9 cellular contexts compared by ENCODE assay signal in the genomic region with DNA sequence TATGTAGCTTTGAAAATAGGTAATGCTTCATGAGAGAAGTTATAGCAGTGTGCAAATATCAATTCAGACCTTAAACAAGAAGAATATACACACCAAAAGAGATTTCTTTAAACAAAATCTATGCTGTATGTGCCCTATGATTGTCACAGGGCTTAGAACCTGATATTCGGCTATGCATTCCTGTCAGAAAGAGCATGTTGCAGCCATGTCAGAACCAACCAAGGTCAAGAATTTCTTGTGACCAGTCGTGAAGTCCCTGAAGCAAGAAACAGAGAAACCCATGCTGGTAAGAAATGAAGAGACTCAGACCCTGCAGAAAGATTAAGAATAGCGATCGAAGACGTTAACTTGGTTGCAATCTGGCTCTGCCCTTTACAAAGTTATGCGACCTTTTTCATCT.
DNase-seq lines count a peak whose midpoint lies in the region; ATAC-seq lines count a peak whose summit lies in the region.
"Had no signal": no experiment of that assay in that cellular context is flagged by ENCODE, and none has a peak within 500 bp of the region (broad histone marks: within the 10 kb centered on the region; RNA-seq: fewer than 3 reads in every experiment).

No MANE protein-coding gene starts in this region.

- peaks cover 11% of the 10 kb centered on the region for H3K4me1 Mint-ChIP-seq in T-helper 1 cell treated with Interleukin-12 subunit alpha and Interleukin-12 subunit beta and Interleukin-4 antibody, amounts not matched to agents 30 μg/mL and 1 μg/mL, for 36 hours (ENCODE audit: low read depth)
- peaks cover 15% of the 10 kb centered on the region for H3K4me1 Mint-ChIP-seq in activated CD4-positive, alpha-beta memory T cell treated with anti-CD3 and anti-CD28 coated beads for 36 hours (ENCODE audit: low read depth)

- peaks cover 8% of the 10 kb centered on the region for H3K36me3 Mint-ChIP-seq in T-helper 1 cell treated with Interleukin-12 subunit alpha and Interleukin-12 subunit beta and Interleukin-4 antibody, amounts not matched to agents 30 μg/mL and 1 μg/mL, for 36 hours (ENCODE audit: low read depth)
- H3K36me3 Mint-ChIP-seq in activated CD4-positive, alpha-beta memory T cell treated with anti-CD3 and anti-CD28 coated beads for 36 hours, result peaks cover 8% of the 10 kb centered on the region

- no peak overlapping the region for H3K27ac Mint-ChIP-seq in T-helper 1 cell treated with Interleukin-12 subunit alpha and Interleukin-12 subunit beta and Interleukin-4 antibody, amounts not matched to agents 30 μg/mL and 1 μg/mL, for 36 hours
- H3K27ac Mint-ChIP-seq in activated CD4-positive, alpha-beta memory T cell treated with anti-CD3 and anti-CD28 coated beads for 36 hours, result no peak overlapping the region

- H3K4me1 ChIP-seq in iPS-18a (ENCODE audit: control insufficient read depth, low read depth, low read length) (peaks cover 4% of the 10 kb centered on the region), stomach smooth muscle (ENCODE audit: control insufficient read depth, insufficient read depth, low read length) (no peaks in the 10 kb centered on the region)

- H3K9ac ChIP-seq in iPS-18a (ENCODE audit: low read length) (no peak overlapping the region), stomach smooth muscle (ENCODE audit: low read length in 2 of 2) (peak overlapping the region; percentile 22 to 85)

- POLR2A ChIA-PET in activated CD4-positive, alpha-beta memory T cell treated with anti-CD3 and anti-CD28 coated beads for 36 hours (lab: Charles Lee), result no interaction called here

- DNase-seq in T-helper 1 cell (no peak), NCI-H2227 treated with DMSO at 0.1 percent for 48 hours (lab: John Stamatoyannopoulos, UW) (no peak)
- no peak for DNase-seq in activated CD4-positive, alpha-beta memory T cell treated with anti-CD3 and anti-CD28 coated beads for 36 hours
- no peak for DNase-seq in effector CD8-positive, alpha-beta T cell (lab: John Stamatoyannopoulos, UW)

- no peaks in the 10 kb centered on the region for H3K27me3 Mint-ChIP-seq in T-helper 1 cell treated with Interleukin-12 subunit alpha and Interleukin-12 subunit beta and Interleukin-4 antibody, amounts not matched to agents 30 μg/mL and 1 μg/mL, for 36 hours (ENCODE audit: low read depth)
- H3K27me3 Mint-ChIP-seq in activated CD4-positive, alpha-beta memory T cell treated with anti-CD3 and anti-CD28 coated beads for 36 hours, result no peaks in the 10 kb centered on the region
- H3K27me3 Mint-ChIP-seq: dendritic cell treated with granulocyte-macrophage colony-stimulating factor and Interleukin-4, amounts not matched to agents 40 ng/mL and 50 ng/mL, for 4 days had no signal

- H3K9me3 Mint-ChIP-seq in T-helper 1 cell treated with Interleukin-12 subunit alpha and Interleukin-12 subunit beta and Interleukin-4 antibody, amounts not matched to agents 30 μg/mL and 1 μg/mL, for 36 hours, result peaks cover under 1% of the 10 kb centered on the region
- H3K9me3 Mint-ChIP-seq in activated CD4-positive, alpha-beta memory T cell treated with anti-CD3 and anti-CD28 coated beads for 36 hours, result peaks cover 2% of the 10 kb centered on the region

- H3K27ac ChIP-seq in iPS-18a (ENCODE audit: low read length) (no peak overlapping the region), stomach smooth muscle (ENCODE audit: low read length) (no peak overlapping the region)

- intact Hi-C loops in activated CD4-positive, alpha-beta memory T cell treated with anti-CD3 and anti-CD28 coated beads for 36 hours (cut with micrococcal nuclease), result loop anchor here (5.0 to 10.0 kb wide), 2 partner anchors 186 to 643 kb away; a partner anchor contains a TSS

- peak overlapping the region; percentile 81 for H3K4me3 ChIP-seq in iPS-18a (ENCODE audit: low read length)
- peak overlapping the region; percentile 81 to 93 for H3K4me3 ChIP-seq in stomach smooth muscle (ENCODE audit: low read length in 2 of 2)

- H3K36me3 ChIP-seq in iPS-18a (ENCODE audit: control insufficient read depth, low read depth, low read length) (no peaks in the 10 kb centered on the region), stomach smooth muscle (ENCODE audit: control insufficient read depth in 2 of 2, insufficient read depth in 2 of 2, low read length in 2 of 2) (no peaks in the 10 kb centered on the region)

- H3K4me3 Mint-ChIP-seq in T-helper 1 cell treated with Interleukin-12 subunit alpha and Interleukin-12 subunit beta and Interleukin-4 antibody, amounts not matched to agents 30 μg/mL and 1 μg/mL, for 36 hours, result peak overlapping the region; percentile 74
- peak overlapping the region; percentile 97 for H3K4me3 Mint-ChIP-seq in activated CD4-positive, alpha-beta memory T cell treated with anti-CD3 and anti-CD28 coated beads for 36 hours

- H3K9me3 ChIP-seq in iPS-18a (ENCODE audit: control insufficient read depth, low read depth, low read length), result peaks cover 18% of the 10 kb centered on the region
- H3K9me3 ChIP-seq in stomach smooth muscle (ENCODE audit: control insufficient read depth in 2 of 2, low read length in 2 of 2), result no peaks in the 10 kb centered on the region

- CTCF ChIA-PET in activated CD4-positive, alpha-beta memory T cell treated with anti-CD3 and anti-CD28 coated beads for 36 hours (lab: Charles Lee), result no interaction called here

- no peak for ATAC-seq in GM18858 (IDR thresholded peaks at IDR 0.05; ENCODE audit: unreplicated experiment)

- H3K27me3 ChIP-seq in iPS-18a (ENCODE audit: control insufficient read depth, insufficient read depth, low read length), result no peaks in the 10 kb centered on the region
- H3K27me3 ChIP-seq in stomach smooth muscle (ENCODE audit: control insufficient read depth in 1 of 2, insufficient read depth in 2 of 2, low read length in 2 of 2), result no peaks in the 10 kb centered on the region
